In the genomic region with DNA sequence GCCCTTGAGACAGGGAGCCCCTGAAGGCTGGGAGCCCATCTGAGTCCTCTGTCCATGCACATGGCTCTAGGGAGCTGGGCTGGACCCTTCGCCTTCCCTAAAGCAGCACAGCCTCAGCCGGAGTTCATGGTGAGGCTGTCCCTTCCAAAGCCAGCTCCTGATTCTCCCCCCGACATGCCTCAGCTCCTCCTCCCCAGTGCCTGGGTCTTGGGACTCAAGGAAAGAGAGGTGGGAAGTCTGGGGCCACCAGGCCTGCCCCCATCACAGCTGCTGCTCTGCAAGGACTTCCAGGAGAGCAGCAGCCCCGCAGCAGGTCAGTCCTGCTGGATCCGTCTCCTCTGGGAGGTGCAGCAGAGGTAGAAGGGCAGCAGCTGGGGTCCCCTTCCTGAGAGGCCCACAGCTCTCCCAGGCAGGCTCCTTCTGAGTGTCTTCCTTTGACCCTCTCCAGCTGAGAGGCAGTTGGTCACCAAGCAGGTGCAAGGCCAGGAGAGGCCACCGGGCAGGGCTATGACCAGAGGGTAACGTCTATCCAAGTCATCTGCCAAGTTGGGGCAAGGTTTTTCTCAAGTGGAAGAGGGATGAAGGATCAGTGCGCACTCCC, we compare ENCODE assay signal across 28 cellular contexts.
"Had no signal": no experiment of that assay in that cellular context is flagged by ENCODE, and none has a peak within 500 bp of the region (broad histone marks: within the 10 kb centered on the region; RNA-seq: fewer than 3 reads in every experiment).

No MANE protein-coding gene starts in this region.

- H3K4me3 ChIP-seq: adrenal gland, body of pancreas, breast epithelium, MG63, PC-9 had no signal

- H3K27ac ChIP-seq: adrenal gland, body of pancreas, breast epithelium, PC-9, RWPE1 had no signal

- H3K4me2 ChIP-seq: PC-9 had no signal

- H3K4me3 Mint-ChIP-seq: activated CD4-positive, alpha-beta memory T cell treated with anti-CD3 and anti-CD28 coated beads for 36 hours; activated naive CD4-positive, alpha-beta T cell treated with anti-CD3 and anti-CD28 coated beads for 36 hours; activated T-cell treated with anti-CD3 and anti-CD28 coated beads, Interleukin-2, amount 50 U/mL, for 4 hours; activated T-helper 1 cell treated with anti-CD3 and anti-CD28 coated beads, Interleukin-12 subunit alpha, Interleukin-12 subunit beta, Interleukin-2, Interleukin-4 antibody, amounts not matched to agents 30 ng/mL and 10 ng/mL and 1 ng/mL, durations not matched to agents 14 hours and 24 hours and 36 hours; WTC11 had no signal

- H3K9me3 Mint-ChIP-seq: activated CD4-positive, alpha-beta memory T cell treated with anti-CD3 and anti-CD28 coated beads for 36 hours; activated naive CD4-positive, alpha-beta T cell treated with anti-CD3 and anti-CD28 coated beads for 36 hours; activated naive CD4-positive, alpha-beta T cell treated with anti-CD3 and anti-CD28 coated beads, Interleukin-2, amount 50 U/mL, for 72 hours; activated T-cell treated with anti-CD3 and anti-CD28 coated beads, Interleukin-2, amount 50 U/mL, for 4 hours; activated T-helper 1 cell treated with anti-CD3 and anti-CD28 coated beads, Interleukin-12 subunit alpha, Interleukin-12 subunit beta, Interleukin-2, Interleukin-4 antibody, amounts not matched to agents 30 ng/mL and 10 ng/mL and 1 ng/mL, durations not matched to agents 14 hours and 24 hours and 36 hours had no signal

- H3K27ac Mint-ChIP-seq: activated CD4-positive, alpha-beta memory T cell treated with anti-CD3 and anti-CD28 coated beads for 36 hours; activated naive CD4-positive, alpha-beta T cell treated with anti-CD3 and anti-CD28 coated beads for 36 hours; activated naive CD4-positive, alpha-beta T cell treated with anti-CD3 and anti-CD28 coated beads, Interleukin-2, amount 50 U/mL, for 72 hours; activated T-helper 1 cell treated with anti-CD3 and anti-CD28 coated beads, Interleukin-12 subunit alpha, Interleukin-12 subunit beta, Interleukin-2, Interleukin-4 antibody, amounts not matched to agents 30 ng/mL and 10 ng/mL and 1 ng/mL, durations not matched to agents 14 hours and 24 hours and 36 hours; WTC11 had no signal

- ATAC-seq: activated naive CD4-positive, alpha-beta T cell treated with anti-CD3 and anti-CD28 coated beads, Interleukin-2, amount 50 U/mL, for 72 hours; activated T-cell treated with anti-CD3 and anti-CD28 coated beads, Interleukin-2, amount 50 U/mL, for 4 hours; body of pancreas; WTC11 had no signal

- DNase-seq: activated CD4-positive, alpha-beta memory T cell treated with anti-CD3 and anti-CD28 coated beads for 36 hours; activated CD4-positive, alpha-beta T cell treated with anti-CD3 and anti-CD28 coated beads for 4 hours; activated CD4-positive, alpha-beta T cell treated with anti-CD3 and anti-CD28 coated beads, Interleukin-2, amount 50 U/mL, for 1 hour; activated CD8-positive, alpha-beta memory T cell treated with anti-CD3 and anti-CD28 coated beads, Interleukin-2, amount 50 U/mL, for 4 hours; activated gamma-delta T cell treated with Interleukin-2 at 50 U/mL for 16 hours; activated naive CD4-positive, alpha-beta T cell treated with anti-CD3 and anti-CD28 coated beads for 36 hours; activated T-cell treated with anti-CD3 and anti-CD28 coated beads for 4 hours; activated T-cell treated with anti-CD3 and anti-CD28 coated beads, Interleukin-2, amount 50 U/mL, for 4 hours; adrenal gland; body of pancreas; Kasumi-1; KG1; MG63; NCI-H1092; NCI-H1436 treated with DMSO at 0.1 percent for 48 hours; NCI-H187; NCI-H2029 treated with DMSO at 0.1 percent for 48 hours; NCI-H2107; NCI-H2171; NCI-H510A; NCI-H526; NCI-H748 treated with DMSO at 0.1 percent for 48 hours; PC-9 had no signal

- H3K36me3 Mint-ChIP-seq: activated CD4-positive, alpha-beta memory T cell treated with anti-CD3 and anti-CD28 coated beads for 36 hours; activated naive CD4-positive, alpha-beta T cell treated with anti-CD3 and anti-CD28 coated beads, Interleukin-2, amount 50 U/mL, for 72 hours; WTC11 had no signal

- H2AFZ ChIP-seq: PC-9 had no signal

- H3K36me3 ChIP-seq: adrenal gland, breast epithelium, MG63 had no signal

- H3K9me3 ChIP-seq: adrenal gland, body of pancreas, breast epithelium, MG63 had no signal

- H3K4me1 ChIP-seq: adrenal gland, body of pancreas, breast epithelium had no signal
